Comparison of ENCODE assay signal across 11 cellular contexts in genomic region chr17:41971721-41972523, GRCh38. TPM values are rescaled to one million over a fixed set of nuclear protein-coding genes. Genes with fewer than 3 reads are reported as not detected.
DNase-seq lines count a peak whose midpoint lies in the region; ATAC-seq and TF ChIP-seq lines count a peak whose summit lies in the region.
"Had no signal": no experiment of that assay in that cellular context is flagged by ENCODE, and none has a peak within 500 bp of the region (broad histone marks: within the 10 kb centered on the region; RNA-seq: fewer than 3 reads in every experiment).

No MANE protein-coding gene starts in this region.

- H3K4me1 Mint-ChIP-seq in T-helper 17 cell, result peaks cover 20% of the 10 kb centered on the region
- H3K4me1 Mint-ChIP-seq in stimulated activated memory B cell treated with anti-CD40 and anti-IgM and Interleukin-4, amounts not matched to agents 10 μg/mL and 1 μg/mL and 100 μg/mL, for 72 hours, result peaks cover 83% of the 10 kb centered on the region

- H3K27me3 Mint-ChIP-seq in T-helper 17 cell, result no peaks in the 10 kb centered on the region
- no peaks in the 10 kb centered on the region for H3K27me3 Mint-ChIP-seq in stimulated activated memory B cell treated with anti-CD40 and anti-IgM and Interleukin-4, amounts not matched to agents 10 μg/mL and 1 μg/mL and 100 μg/mL, for 72 hours
- H3K27me3 Mint-ChIP-seq: CD8-positive, alpha-beta memory T cell had no signal

- H3K4me3 Mint-ChIP-seq in T-helper 17 cell, result no peak overlapping the region
- H3K4me3 Mint-ChIP-seq in stimulated activated memory B cell treated with anti-CD40 and anti-IgM and Interleukin-4, amounts not matched to agents 10 μg/mL and 1 μg/mL and 100 μg/mL, for 72 hours, result no peak overlapping the region

- ATAC-seq in T-helper 17 cell, result no peak
- ATAC-seq in stimulated activated memory B cell treated with anti-CD40 and anti-IgM and Interleukin-4, amounts not matched to agents 10 μg/mL and 1 μg/mL and 100 μg/mL, for 72 hours, result no peak
- ATAC-seq in GM19324 (IDR thresholded peaks at IDR 0.05; ENCODE audit: low FRiP score, unreplicated experiment), result no peak

- no peaks in the 10 kb centered on the region for H3K9me3 Mint-ChIP-seq in stimulated activated memory B cell treated with anti-CD40 and anti-IgM and Interleukin-4, amounts not matched to agents 10 μg/mL and 1 μg/mL and 100 μg/mL, for 72 hours
- H3K9me3 Mint-ChIP-seq: CD8-positive, alpha-beta memory T cell had no signal

- no peak for DNase-seq in T-helper 17 cell
- peak; percentile 2 for DNase-seq in medulla oblongata (ENCODE audit: extremely low spot score)
- DNase-seq in NK-92 (lab: John Stamatoyannopoulos, UW; ENCODE audit: unreplicated experiment), result no peak
- DNase-seq in NCI-H524 treated with DMSO at 0.1 percent for 48 hours (lab: John Stamatoyannopoulos, UW), result no peak
- DNase-seq: CD8-positive, alpha-beta memory T cell; effector CD8-positive, alpha-beta T cell; mammary epithelial cell had no signal

- no peaks in the 10 kb centered on the region for H3K9me3 ChIP-seq in T-helper 17 cell (ENCODE audit: control insufficient read depth, low read length, poor library complexity, severe bottlenecking)
- H3K9me3 ChIP-seq: SK-N-SH had no signal

- peak; percentile 34 for TF ChIP-seq POLR2A in GM19193 (IDR thresholded peaks at IDR 0.05; ENCODE audit: extremely low read depth, insufficient read depth, insufficient read length)

- no peaks in the 10 kb centered on the region for H3K36me3 Mint-ChIP-seq in T-helper 17 cell (ENCODE audit: low read depth)
- H3K36me3 Mint-ChIP-seq in stimulated activated memory B cell treated with anti-CD40 and anti-IgM and Interleukin-4, amounts not matched to agents 10 μg/mL and 1 μg/mL and 100 μg/mL, for 72 hours, result peaks cover 37% of the 10 kb centered on the region

- H3K27ac Mint-ChIP-seq in T-helper 17 cell, result peak overlapping the region; percentile 47
- peak overlapping the region; percentile 74 for H3K27ac Mint-ChIP-seq in stimulated activated memory B cell treated with anti-CD40 and anti-IgM and Interleukin-4, amounts not matched to agents 10 μg/mL and 1 μg/mL and 100 μg/mL, for 72 hours

RNA-seq across cellular contexts. Expression of gene CNP, which starts 5.3 kb away (rescaled TPM):
- total RNA-seq in T-helper 17 cell, result 10 to 100 TPM; 21.0 to 23.4 TPM

RNA-seq across cellular contexts. Expression of gene ODAD4, which starts 41.5 kb away (rescaled TPM):
- total RNA-seq in T-helper 17 cell, result 1 to 10 TPM; 3.7 to 4.3 TPM

RNA-seq across cellular contexts. Expression of gene DNAJC7, which starts 45.3 kb away (rescaled TPM):
- 100 to 1,000 TPM; 113 to 124 TPM for total RNA-seq in T-helper 17 cell

RNA-seq across cellular contexts. Expression of gene NKIRAS2, which starts 48.0 kb away (rescaled TPM):
- 10 to 100 TPM; 14.3 to 15.6 TPM for total RNA-seq in T-helper 17 cell

RNA-seq across cellular contexts. Expression of gene ACLY, which starts 53.2 kb away (rescaled TPM):
- total RNA-seq in T-helper 17 cell, result 10 to 100 TPM; 65.5 to 73.4 TPM
